In the genomic region with DNA sequence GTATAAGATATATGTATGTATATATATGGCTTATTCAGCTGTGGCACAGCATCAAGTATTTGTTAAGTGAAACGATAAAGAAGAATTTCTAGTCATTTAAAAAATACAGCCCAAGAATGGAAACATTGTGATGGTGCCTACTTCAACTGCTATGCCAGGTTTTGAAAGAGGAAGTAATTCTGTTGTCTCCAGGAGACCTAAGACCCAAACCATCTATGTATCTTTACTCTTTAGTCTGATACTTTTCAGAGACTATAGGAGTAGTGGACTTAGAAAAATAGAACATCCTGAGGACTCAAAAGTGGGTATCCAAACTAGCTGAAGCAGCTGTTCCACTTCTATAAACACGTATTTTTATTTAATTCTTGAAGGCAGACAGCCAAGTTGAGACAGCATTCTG, we compare ENCODE assay signal across 15 cellular contexts.
"Had no signal": no experiment of that assay in that cellular context is flagged by ENCODE, and none has a peak within 500 bp of the region (broad histone marks: within the 10 kb centered on the region; RNA-seq: fewer than 3 reads in every experiment).

No MANE protein-coding gene starts in this region.

- H3K36me3 ChIP-seq: gastrocnemius medialis, heart left ventricle, sigmoid colon had no signal

- H3K4me3 ChIP-seq: gastrocnemius medialis, heart left ventricle, lung, sigmoid colon had no signal

- H3K9ac ChIP-seq: parathyroid adenoma had no signal

- H3K9me3 ChIP-seq: gastrocnemius medialis, heart left ventricle, sigmoid colon had no signal

- H2AFZ ChIP-seq: parathyroid adenoma had no signal

- H3K27me3 ChIP-seq: gastrocnemius medialis, heart left ventricle, sigmoid colon had no signal

- DNase-seq: activated CD4-positive, alpha-beta T cell treated with anti-CD3 and anti-CD28 coated beads for 48 hours; activated CD8-positive, alpha-beta memory T cell treated with anti-CD3 and anti-CD28 coated beads, Interleukin-2, amount 50 U/mL, for 4 hours; activated CD8-positive, alpha-beta T cell treated with anti-CD3 and anti-CD28 coated beads for 36 hours; activated gamma-delta T cell treated with Interleukin-2 at 50 U/mL for 16 hours; activated T-cell treated with anti-CD3 and anti-CD28 coated beads, Interleukin-2, amount 50 U/mL, for 72 hours; amniotic stem cell; erythroblast; gastrocnemius medialis; heart left ventricle; immature natural killer cell; naive B cell; sigmoid colon; stimulated activated CD4-positive, alpha-beta T cell treated with anti-CD3 and anti-CD28 coated beads, Interleukin-1b, Interleukin-23, amount 100 ng/mL, for 48 hours had no signal

- H3K79me2 ChIP-seq: parathyroid adenoma had no signal

- H3K27ac ChIP-seq: gastrocnemius medialis, heart left ventricle, parathyroid adenoma had no signal
